1 cellular context compared by ENCODE assay signal in the genomic region with DNA sequence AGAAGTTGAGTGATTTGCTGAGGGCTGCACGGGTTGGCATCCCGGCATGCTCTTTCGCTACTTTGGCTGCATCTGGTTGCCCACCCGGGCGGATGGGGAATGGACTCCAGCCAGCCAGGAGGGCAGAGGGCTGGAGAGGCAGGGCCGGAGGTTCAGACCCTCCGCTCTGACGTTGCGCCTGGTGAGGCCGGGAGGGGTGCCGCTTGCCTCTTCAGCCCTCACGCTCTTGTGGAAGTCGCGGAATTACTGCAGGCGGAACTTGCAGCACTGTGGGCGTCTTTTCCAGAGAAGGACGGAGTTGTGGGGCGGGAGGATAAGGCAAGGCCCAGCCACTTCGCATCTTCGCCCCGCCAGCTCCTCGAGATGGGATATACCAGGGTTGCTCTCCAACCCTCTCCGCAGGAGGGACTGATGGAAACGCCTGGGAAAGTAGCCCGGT.
TF ChIP-seq lines count a peak whose summit lies in the region.

No MANE protein-coding gene starts in this region.

TF ChIP-seq in GM23338, 12 proteins besides CTCF, POLR2A, EP300 and RAD21 (continued from another document):
- no peak for TF ChIP-seq ZNF462 (CRISPR knock-in tag; IDR thresholded peaks at IDR 0.05)
